In genomic region chr15:99486371-99487336, GRCh38 we compare ENCODE assay signal across 1 cellular context.
TF ChIP-seq lines count a peak whose summit lies in the region.

No MANE protein-coding gene starts in this region.

TF ChIP-seq in WTC11, 78 proteins besides CTCF, POLR2A, EP300 and RAD21 (continued from another document):
- TF ChIP-seq PRDM15 (CRISPR knock-in tag; IDR thresholded peaks at IDR 0.05): no peak
- TF ChIP-seq FOXK1 (CRISPR knock-in tag; IDR thresholded peaks at IDR 0.05): peak; percentile 49; the same call in 1 of the 2 replicates
- no peak for TF ChIP-seq JAZF1 (CRISPR knock-in tag; IDR thresholded peaks at IDR 0.05)
- no peak for TF ChIP-seq E2F1 (CRISPR knock-in tag; IDR thresholded peaks at IDR 0.05)
- no peak for TF ChIP-seq TEAD4 (CRISPR knock-in tag; IDR thresholded peaks at IDR 0.05)
- no peak for TF ChIP-seq SMAD4 (CRISPR knock-in tag; IDR thresholded peaks at IDR 0.05)
